1 cellular context compared by ENCODE assay signal in genomic region chr14:104769324-104770071, GRCh38.
TF ChIP-seq lines count a peak whose summit lies in the region.

No MANE protein-coding gene starts in this region.

TF ChIP-seq in GM23338, 12 proteins besides CTCF, POLR2A, EP300 and RAD21:
- TF ChIP-seq REST (IDR thresholded peaks at IDR 0.05; ENCODE audit: unreplicated experiment) = no peak
- TF ChIP-seq NANOG (IDR thresholded peaks at IDR 0.05; ENCODE audit: borderline replicate concordance) = no peak
- no peak for TF ChIP-seq EZH2 (IDR thresholded peaks at IDR 0.05; ENCODE audit: low read depth, unreplicated experiment)
- no peak for TF ChIP-seq CREB1 (CRISPR knock-in tag; IDR thresholded peaks at IDR 0.05; ENCODE audit: low read depth)
- TF ChIP-seq ZNF462 (CRISPR knock-in tag; IDR thresholded peaks at IDR 0.05) = no peak
TF ChIP-seq in GM23338: peak in this region for 0.
